In the genomic region with DNA sequence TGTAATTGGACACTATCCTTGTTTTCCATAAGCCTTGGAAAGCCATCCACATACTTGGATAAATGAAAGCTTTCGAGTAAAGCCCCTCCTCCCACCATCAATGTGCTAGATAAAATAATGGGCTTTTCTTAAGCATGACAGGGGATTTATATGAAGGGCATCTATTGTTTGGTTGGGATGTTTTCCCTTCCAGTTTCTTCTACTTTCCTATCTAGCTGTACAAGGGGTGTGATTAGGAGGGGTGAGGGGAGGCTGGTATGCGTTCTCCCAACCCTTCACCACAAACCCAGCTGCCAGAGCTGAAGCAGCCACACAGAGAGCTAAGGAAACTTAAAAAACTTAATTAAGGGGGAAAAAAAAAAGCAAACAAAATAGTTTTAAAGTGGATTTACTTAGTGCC, we compare ENCODE assay signal across 16 cellular contexts. TPM values are rescaled to one million over a fixed set of nuclear protein-coding genes. Genes with fewer than 3 reads are reported as not detected.
A peak's percentile ranks its signal among the peaks of the same experiment; 100 is the strongest.
DNase-seq lines count a peak whose midpoint lies in the region; TF ChIP-seq lines count a peak whose summit lies in the region.
"Had no signal": no experiment of that assay in that cellular context is flagged by ENCODE, and none has a peak within 500 bp of the region (broad histone marks: within the 10 kb centered on the region; RNA-seq: fewer than 3 reads in every experiment).

No MANE protein-coding gene starts in this region.

- H3K27ac ChIP-seq in SJCRH30: peak overlapping the region; percentile 52
- H3K27ac ChIP-seq: 22Rv1; BLaER1 treated with 17β-estradiol and CSF1 and Interleukin-3, amounts not matched to agents 10 nM and 100 nM; KMS-11 had no signal

- no peaks in the 10 kb centered on the region for H3K36me3 Mint-ChIP-seq in neural crest cell (ENCODE audit: low read depth)

- TF ChIP-seq CTCF in neural crest cell (conservative IDR thresholded peaks at IDR 0.05): no peak

- DNase-seq in DMS 273 (lab: John Stamatoyannopoulos, UW; ENCODE audit: unreplicated experiment) (peak; percentile 50), DMS 273 treated with DMSO at 0.1 percent for 48 hours (lab: John Stamatoyannopoulos, UW) (no peak), NCI-H146 treated with DMSO at 0.1 percent for 48 hours (lab: John Stamatoyannopoulos, UW; ENCODE audit: unreplicated experiment) (peak; percentile 29), SJCRH30 (peak; percentile 69 to 82), neural crest cell (ENCODE audit: low read depth, low spot score) (no peak), T-helper 2 cell (no peak)
- DNase-seq in activated T-cell treated with anti-CD3 and anti-CD28 coated beads, Interleukin-2, amount 50 U/mL, for 48 hours: no peak
- no peak for DNase-seq in stimulated activated CD4-positive, alpha-beta T cell treated with anti-CD3 and anti-CD28 coated beads, Interleukin-2, amount 100 ng/mL, for 48 hours
- DNase-seq: DMS153, EL, H9, NCI-H446 treated with DMSO at 0.1 percent for 48 hours, PC-3 had no signal

- no peak overlapping the region for H3K4me3 Mint-ChIP-seq in neural crest cell
- H3K4me3 Mint-ChIP-seq: H9 had no signal

- no peaks in the 10 kb centered on the region for H3K27me3 ChIP-seq in SJCRH30
- H3K27me3 ChIP-seq: BLaER1 treated with 17β-estradiol and CSF1 and Interleukin-3, amounts not matched to agents 10 nM and 100 nM had no signal

- no peaks in the 10 kb centered on the region for H3K9me3 Mint-ChIP-seq in neural crest cell
- H3K9me3 Mint-ChIP-seq: H9 had no signal

- H3K36me3 ChIP-seq in SJCRH30: no peaks in the 10 kb centered on the region
- H3K36me3 ChIP-seq: BLaER1 treated with 17β-estradiol and CSF1 and Interleukin-3, amounts not matched to agents 10 nM and 100 nM had no signal

- peaks cover 6% of the 10 kb centered on the region for H3K4me1 Mint-ChIP-seq in neural crest cell
- H3K4me1 Mint-ChIP-seq: H9 had no signal

- H3K9me3 ChIP-seq in SJCRH30 (replicated peaks): 0 out of 2 replicates have a peak, but pooled peaks cover 3% of the 10 kb centered on the region
- H3K9me3 ChIP-seq: BLaER1 treated with 17β-estradiol and CSF1 and Interleukin-3, amounts not matched to agents 10 nM and 100 nM had no signal

- peaks cover 40% of the 10 kb centered on the region for H3K4me1 ChIP-seq in SJCRH30
- H3K4me1 ChIP-seq: BLaER1 treated with 17β-estradiol and CSF1 and Interleukin-3, amounts not matched to agents 10 nM and 100 nM had no signal

- H3K27me3 Mint-ChIP-seq in neural crest cell (ENCODE audit: low read depth): peaks cover 10% of the 10 kb centered on the region

- peak overlapping the region; percentile 7; the same call in 1 of the 2 replicates for H3K4me3 ChIP-seq in SJCRH30
- H3K4me3 ChIP-seq: BLaER1 treated with 17β-estradiol and CSF1 and Interleukin-3, amounts not matched to agents 10 nM and 100 nM had no signal

- peak overlapping the region; percentile 50 for H3K27ac Mint-ChIP-seq in neural crest cell (ENCODE audit: unreplicated experiment)
- H3K27ac Mint-ChIP-seq: H9 had no signal

RNA-seq across cellular contexts. Expression of gene SDHAF3, which starts 23.0 kb away (rescaled TPM):
- 41.3 and 46.2 TPM in 2 replicates for total RNA-seq in SJCRH30 (2014; rRNA removed; shearing (Covaris generic))
- total RNA-seq in neural crest cell: 25.1 and 27.3 TPM in 2 replicates

Comparison
In these comparisons a context has a peak if more than half of its experiments do, and no peak if none do; other contexts are left out.
1. DNase-seq: peak in DMS 273 (single experiment), NCI-H146 treated with DMSO at 0.1 percent for 48 hours (single experiment) and SJCRH30 (2 of 2); none in DMS 273 treated with DMSO at 0.1 percent for 48 hours (single experiment), neural crest cell (single experiment), activated T-cell treated with anti-CD3 and anti-CD28 coated beads, Interleukin-2, amount 50 U/mL, for 48 hours (0 of 2), stimulated activated CD4-positive, alpha-beta T cell treated with anti-CD3 and anti-CD28 coated beads, Interleukin-2, amount 100 ng/mL, for 48 hours (0 of 2) and T-helper 2 cell (0 of 5).